Comparison of ENCODE assay signal across 1 cellular context in the genomic region with DNA sequence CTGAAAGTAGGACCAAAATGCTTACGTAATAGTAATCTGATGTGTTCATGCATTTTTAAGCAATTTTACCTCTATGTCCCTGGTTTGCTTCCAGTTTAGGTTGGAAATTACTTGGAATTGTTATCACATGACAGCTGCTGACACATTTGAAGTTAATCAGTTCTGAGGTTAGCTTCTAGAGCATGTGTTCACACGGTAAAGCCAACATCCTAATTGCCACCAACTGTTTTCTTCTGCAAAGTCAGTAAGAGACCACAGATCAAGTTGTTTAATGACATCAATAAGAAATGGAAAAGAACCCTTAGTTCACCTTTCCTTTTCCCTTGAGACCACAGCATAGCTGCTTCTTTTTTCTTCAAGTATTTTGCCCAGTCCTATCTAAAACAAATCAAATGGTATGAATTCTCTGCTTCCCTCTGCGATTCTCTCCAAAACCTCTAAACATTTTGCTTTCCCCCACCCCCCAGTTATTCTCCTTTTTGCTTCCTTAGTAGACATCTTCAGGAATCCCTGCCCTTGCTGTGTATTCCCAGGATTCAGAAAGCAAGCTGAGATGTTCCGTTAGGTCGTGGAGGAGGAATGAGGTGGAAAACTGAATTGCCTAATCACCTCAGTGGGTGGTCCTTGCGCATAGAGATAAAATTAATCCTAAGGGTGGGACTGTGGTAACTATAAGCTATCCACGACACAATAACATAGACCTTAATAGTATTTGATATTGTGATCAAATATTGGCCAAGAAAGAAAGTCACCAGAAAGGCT.
TF ChIP-seq lines count a peak whose summit lies in the region.

No MANE protein-coding gene starts in this region.

TF ChIP-seq in IMR-90, 13 proteins besides CTCF, POLR2A, EP300 and RAD21:
- TF ChIP-seq CEBPB (IDR thresholded peaks at IDR 0.05; ENCODE audit: low read depth, low read length) (peak; percentile 36; the same call in 1 of the 2 replicates), MAFK (IDR thresholded peaks at IDR 0.05; ENCODE audit: low read depth, low read length) (no peak), BHLHE40 (IDR thresholded peaks at IDR 0.05; ENCODE audit: low read depth, low read length) (no peak), RCOR1 (IDR thresholded peaks at IDR 0.05; ENCODE audit: insufficient replicate concordance, low read length) (no peak), MAZ (IDR thresholded peaks at IDR 0.05; ENCODE audit: borderline replicate concordance, low read depth, low read length) (no peak), RFX5 (IDR thresholded peaks at IDR 0.05; ENCODE audit: low read depth, low read length) (no peak)
TF ChIP-seq in IMR-90: peak in this region for 1.
